28 cellular contexts compared by ENCODE assay signal in the genomic region with DNA sequence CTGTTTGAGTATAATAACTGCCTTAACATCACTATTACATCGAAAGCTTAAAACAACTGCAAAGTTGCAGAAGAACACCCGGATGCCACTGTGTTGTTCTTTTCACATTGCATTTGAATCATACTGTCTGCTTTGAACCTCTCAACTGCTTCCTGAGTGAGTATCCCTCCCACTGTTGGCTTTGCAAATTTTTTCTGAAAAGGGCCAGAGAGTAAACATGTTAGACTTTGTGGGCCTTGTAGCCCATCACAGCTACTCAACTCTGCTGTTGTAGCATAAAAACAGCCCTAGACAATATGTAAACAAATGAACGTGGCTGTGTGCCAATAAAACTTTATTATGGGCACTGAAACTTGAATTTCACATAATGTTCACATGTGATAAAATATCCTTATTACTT.
A peak's percentile ranks its signal among the peaks of the same experiment; 100 is the strongest.
DNase-seq lines count a peak whose midpoint lies in the region; ATAC-seq, FAIRE-seq and TF ChIP-seq lines count a peak whose summit lies in the region.
"Had no signal": no experiment of that assay in that cellular context is flagged by ENCODE, and none has a peak within 500 bp of the region (broad histone marks: within the 10 kb centered on the region; RNA-seq: fewer than 3 reads in every experiment).

No MANE protein-coding gene starts in this region.

- peaks cover 15 to 23% of the 10 kb centered on the region in 2 donors for H3K36me3 Mint-ChIP-seq in activated T-cell treated with anti-CD3 and anti-CD28 coated beads, Interleukin-2, amount 50 U/mL, for 72 hours (ENCODE audit: insufficient read depth in 2 of 2)

- H3K9me1 ChIP-seq in IMR-90 (ENCODE audit: insufficient read depth, low read length) (peaks cover 6% of the 10 kb centered on the region; the same call in 1 of the 2 replicates), K562 (ENCODE audit: control insufficient read depth, insufficient read depth, low read length) (no peaks in the 10 kb centered on the region)

- POLR2A ChIA-PET in IMR-90 (lab: Charles Lee; ENCODE audit: unreplicated experiment) = no interaction called here
- POLR2A ChIA-PET in K562 (lab: Yijun Ruan, JAX) = interaction anchor here (0.6 kb wide), 1 partner anchor 208 kb away, joined by 4 read pairs; no protein-coding TSS in a partner anchor

- no peak overlapping the region for H3K23ac ChIP-seq in IMR-90 (ENCODE audit: low read depth, low read length)

- H3K36me3 ChIP-seq in IMR-90 (ENCODE audit: control insufficient read depth, insufficient read depth, low read length) = peaks cover 18% of the 10 kb centered on the region
- peaks cover 16% of the 10 kb centered on the region; the same call in 2 of the 3 replicates for H3K36me3 ChIP-seq in K562 (ENCODE audit: control insufficient read depth, insufficient read depth, low read length)
- no peaks in the 10 kb centered on the region for H3K36me3 ChIP-seq in mucosa of descending colon (ENCODE audit: low read depth)
- H3K36me3 ChIP-seq: uterus had no signal

- no peak overlapping the region for H2BK5ac ChIP-seq in IMR-90 (ENCODE audit: low read depth, low read length, poor library complexity, severe bottlenecking)

- no peak overlapping the region for H2AFZ ChIP-seq in IMR-90 (replicated peaks; ENCODE audit: low read length, poor library complexity)
- H2AFZ ChIP-seq in K562 (ENCODE audit: low read depth, low read length) = no peak overlapping the region

- no peak overlapping the region for H2BK15ac ChIP-seq in IMR-90 (ENCODE audit: low read depth, low read length)

- no peaks in the 10 kb centered on the region for H3K79me2 ChIP-seq in K562 (ENCODE audit: control insufficient read depth, insufficient read depth, low read length)

- H4K5ac ChIP-seq in IMR-90 (ENCODE audit: low read depth, low read length) = no peak overlapping the region

- TF ChIP-seq RAD21 in IMR-90 (IDR thresholded peaks at IDR 0.05; ENCODE audit: low read length) (no peak), K562 (CRISPR knock-in tag; conservative IDR thresholded peaks at IDR 0.05 in 1 of 2, IDR thresholded peaks at IDR 0.05 in 1 of 2) (no peak)

- H4K20me1 ChIP-seq in IMR-90 (ENCODE audit: insufficient read depth, low read length) = no peaks in the 10 kb centered on the region
- no peaks in the 10 kb centered on the region for H4K20me1 ChIP-seq in K562 (replicated peaks; ENCODE audit: control insufficient read depth, insufficient read depth, low read length)
- H4K20me1 ChIP-seq: BLaER1 had no signal

- H2BK20ac ChIP-seq in IMR-90 (ENCODE audit: low read depth, low read length) = no peak overlapping the region

- H3K27ac Mint-ChIP-seq in activated T-cell treated with anti-CD3 and anti-CD28 coated beads, Interleukin-2, amount 50 U/mL, for 72 hours = peak overlapping the region; percentile 53
- H3K27ac Mint-ChIP-seq: stimulated activated memory B cell treated with anti-CD40 and anti-IgM and Interleukin-4, amounts not matched to agents 10 μg/mL and 1 μg/mL and 100 μg/mL, for 72 hours had no signal

- no peak for DNase-seq in activated T-cell treated with anti-CD3 and anti-CD28 coated beads, Interleukin-2, amount 50 U/mL, for 72 hours
- no peak for DNase-seq in activated T-cell treated with anti-CD3 and anti-CD28 coated beads, Interleukin-2, amount 50 U/mL, for 1 hour
- DNase-seq in IMR-90 (peak; percentile 27), K562 (ENCODE audit: extremely low read depth in 1 of 4, low spot score in 3 of 4) (no peak), mucosa of descending colon (peak in 1 of 3 donors; percentile 8), occipital lobe (lab: John Stamatoyannopoulos, UW) (no peak), H4 (ENCODE audit: low spot score) (no peak)
- DNase-seq: ACHN; activated gamma-delta T cell treated with Interleukin-2 at 50 U/mL for 16 hours; aorta; hippocampal formation; islet precursor cell; MV-4-11; NCI-H1694 treated with DMSO at 0.1 percent for 48 hours; NCI-H774; OCI-M1; psoas muscle; stimulated activated CD4-positive, alpha-beta T cell treated with anti-CD3 and anti-CD28 coated beads, Interleukin-2, amount 100 ng/mL, for 24 hours; testis; uterus had no signal

- no CpG with 5 or more reads among the region's 3 CpGs for WGBS in IMR-90 (ENCODE audit: extremely low coverage in 2 of 2, insufficient read length in 1 of 2), 2 experiments
- 69% methylated on average over 3 of the region's 3 CpGs for WGBS in K562 (ENCODE audit: insufficient coverage, low coverage, missing lambda C conversion rate)

- H3K4me1 ChIP-seq in IMR-90 (ENCODE audit: control insufficient read depth, insufficient read depth, low read length) = peaks cover 4% of the 10 kb centered on the region
- H3K4me1 ChIP-seq in K562 (replicated peaks in 1 of 2; ENCODE audit: control insufficient read depth in 2 of 2, insufficient read depth in 2 of 2, low read length in 2 of 2) = no peaks in the 10 kb centered on the region
- no peaks in the 10 kb centered on the region for H3K4me1 ChIP-seq in mucosa of descending colon (ENCODE audit: low read depth)
- H3K4me1 ChIP-seq: BLaER1, esophagus muscularis mucosa, psoas muscle, uterus had no signal

- intact Hi-C loops in IMR-90 (cut with micrococcal nuclease) (no loop called here), K562 (cut with micrococcal nuclease) (no loop called here), mucosa of descending colon (cut with DNase I, micrococcal nuclease) (no loop called here)

- no peak overlapping the region for H3K14ac ChIP-seq in IMR-90 (replicated peaks; ENCODE audit: low read depth, low read length)

- H3K9me3 ChIP-seq in IMR-90 (ENCODE audit: control insufficient read depth, insufficient read depth, low read length) (no peaks in the 10 kb centered on the region), K562 (replicated peaks; ENCODE audit: control insufficient read depth, insufficient read depth, low read depth, low read length) (no peaks in the 10 kb centered on the region), mucosa of descending colon (no peaks in the 10 kb centered on the region)
- H3K9me3 ChIP-seq: esophagus muscularis mucosa, psoas muscle, testis, uterus had no signal

- H3K4me1 Mint-ChIP-seq in activated T-cell treated with anti-CD3 and anti-CD28 coated beads, Interleukin-2, amount 50 U/mL, for 72 hours (ENCODE audit: low read depth) = peaks cover 19% of the 10 kb centered on the region

- H2AK5ac ChIP-seq in IMR-90 (ENCODE audit: low read depth, low read length) = no peak overlapping the region

- H4K91ac ChIP-seq in IMR-90 (ENCODE audit: insufficient read depth, low read depth, low read length) = no peak overlapping the region

- no TSS peak for BruUV-seq in IMR-90 (replicated peaks; lab: Mats Ljungman, UMichigan)
- BruUV-seq in K562 (replicated peaks; lab: Mats Ljungman, UMichigan) = no TSS peak

- no peak for TF ChIP-seq EP300 in K562 (IDR thresholded peaks at IDR 0.05; ENCODE audit: low read length)

- no peak overlapping the region for H2AK9ac ChIP-seq in IMR-90 (replicated peaks; ENCODE audit: low read depth, low read length, poor library complexity)

- no peak overlapping the region for H3K4ac ChIP-seq in IMR-90 (ENCODE audit: low read depth, low read length)

- H2BK120ac ChIP-seq in IMR-90 (ENCODE audit: low read depth, low read length) = no peak overlapping the region

- H4K8ac ChIP-seq in IMR-90 (ENCODE audit: low read depth in 2 of 2, low read length in 2 of 2) = no peak overlapping the region

- H3K56ac ChIP-seq in IMR-90 (ENCODE audit: extremely low read depth, insufficient read depth, low read length) = no peak overlapping the region

- dilution Hi-C loops in IMR-90 (cut with HindIII; ENCODE audit: low sequenced_read_pairs, unreplicated experiment) = no loop called here

- peaks cover 4 to 7% of the 10 kb centered on the region in 2 donors for H3K9me3 Mint-ChIP-seq in activated T-cell treated with anti-CD3 and anti-CD28 coated beads, Interleukin-2, amount 50 U/mL, for 72 hours
- H3K9me3 Mint-ChIP-seq: central memory CD8-positive, alpha-beta T cell had no signal

- H3K27ac ChIP-seq in IMR-90 (ENCODE audit: insufficient read depth, low read length) = no peak overlapping the region
- no peak overlapping the region for H3K27ac ChIP-seq in K562 (ENCODE audit: extremely low read depth, low read depth, low read length)
- H3K27ac ChIP-seq: BLaER1, esophagus muscularis mucosa, psoas muscle, testis, uterus had no signal

- H3K27me3 ChIP-seq in IMR-90 (ENCODE audit: control insufficient read depth, insufficient read depth, low read length) (no peaks in the 10 kb centered on the region), K562 (ENCODE audit: control insufficient read depth in 2 of 2, insufficient read depth in 2 of 2, low read length in 2 of 2) (no peaks in the 10 kb centered on the region)
- H3K27me3 ChIP-seq: BLaER1, esophagus muscularis mucosa, testis, uterus had no signal

- no peak overlapping the region for H3K18ac ChIP-seq in IMR-90 (ENCODE audit: low read depth, low read length)

- H3K27me3 Mint-ChIP-seq in activated T-cell treated with anti-CD3 and anti-CD28 coated beads, Interleukin-2, amount 50 U/mL, for 72 hours (ENCODE audit: low read depth) = no peaks in the 10 kb centered on the region
- H3K27me3 Mint-ChIP-seq: central memory CD8-positive, alpha-beta T cell; stimulated activated memory B cell treated with anti-CD40 and anti-IgM and Interleukin-4, amounts not matched to agents 10 μg/mL and 1 μg/mL and 100 μg/mL, for 72 hours had no signal

- in situ Hi-C loops in IMR-90 (cut with MboI; ENCODE audit: low sequenced_read_pairs) = no loop called here
- in situ Hi-C loops in K562 (cut with MboI) = no loop called here

- peak in 1 of 2 donors; percentile 34 for ATAC-seq in activated T-cell treated with anti-CD3 and anti-CD28 coated beads, Interleukin-2, amount 50 U/mL, for 72 hours (replicated peaks in 1 of 2)
- peak; percentile 65 for ATAC-seq in IMR-90 (ENCODE audit: low read depth)
- no peak for ATAC-seq in K562
- ATAC-seq in mucosa of descending colon = peak; percentile 25
- ATAC-seq in GM19395 (IDR thresholded peaks at IDR 0.05; ENCODE audit: unreplicated experiment) = no peak
- ATAC-seq: psoas muscle; Right ventricle myocardium inferior; stimulated activated memory B cell treated with anti-CD40 and anti-IgM and Interleukin-4, amounts not matched to agents 10 μg/mL and 1 μg/mL and 100 μg/mL, for 72 hours had no signal

- no peak for TF ChIP-seq CTCF in IMR-90 (conservative IDR thresholded peaks at IDR 0.05; ENCODE audit: low read depth, low read length)
- TF ChIP-seq CTCF in K562 (IDR thresholded peaks at IDR 0.05 in 2 of 3, conservative IDR thresholded peaks at IDR 0.05 in 1 of 3; ENCODE audit: insufficient read depth in 2 of 3, low read depth in 1 of 3, low read length in 3 of 3) = no peak
- TF ChIP-seq CTCF in mucosa of descending colon (IDR thresholded peaks at IDR 0.05) = no peak

- H3K4me3 ChIP-seq in IMR-90 (ENCODE audit: insufficient read depth, low read depth, low read length) = no peak overlapping the region
- H3K4me3 ChIP-seq in K562 = no peak overlapping the region
- H3K4me3 ChIP-seq in mucosa of descending colon = no peak overlapping the region
- H3K4me3 ChIP-seq: BLaER1, esophagus muscularis mucosa, psoas muscle, testis, uterus had no signal

- FAIRE-seq in K562 (lab: Jason Lieb, UNC) = no peak
- FAIRE-seq: frontal cortex, GM18507 had no signal

- no peak overlapping the region for H3K9ac ChIP-seq in IMR-90 (ENCODE audit: low read depth, low read length)
- no peak overlapping the region for H3K9ac ChIP-seq in K562 (ENCODE audit: insufficient read depth in 1 of 2, low read depth in 2 of 2, low read length in 2 of 2)
- H3K9ac ChIP-seq: BLaER1 had no signal

- CTCF ChIA-PET in IMR-90 (lab: Yijun Ruan, JAX) (interaction anchor here (0.6 to 1.4 kb wide), 3 partner anchors 8 to 575 kb away, joined by 3 to 4 read pairs (median 4); no protein-coding TSS in a partner anchor), K562 (lab: Yijun Ruan, JAX; ENCODE audit: low intra/inter-chr PET ratio) (interaction anchor here (0.7 kb wide), 1 partner anchor 151 kb away, joined by 4 read pairs; no protein-coding TSS in a partner anchor)

- no peak for TF ChIP-seq POLR2A in IMR-90 (IDR thresholded peaks at IDR 0.05; ENCODE audit: low read depth, low read length)
- TF ChIP-seq POLR2A in K562 (conservative IDR thresholded peaks at IDR 0.05) = no peak

- peak overlapping the region in 1 of 2 donors; percentile 67 for H3K4me3 Mint-ChIP-seq in activated T-cell treated with anti-CD3 and anti-CD28 coated beads, Interleukin-2, amount 50 U/mL, for 72 hours
- H3K4me3 Mint-ChIP-seq: central memory CD8-positive, alpha-beta T cell; stimulated activated memory B cell treated with anti-CD40 and anti-IgM and Interleukin-4, amounts not matched to agents 10 μg/mL and 1 μg/mL and 100 μg/mL, for 72 hours had no signal

- H3K4me2 ChIP-seq in IMR-90 (ENCODE audit: low read depth, low read length) (no peak overlapping the region), K562 (ENCODE audit: insufficient read depth, low read length) (no peak overlapping the region)
- H3K4me2 ChIP-seq: BLaER1 had no signal

- peaks cover 21 to 29% of the 10 kb centered on the region in 2 experiments for H3K79me1 ChIP-seq in IMR-90 (ENCODE audit: low read depth in 1 of 2, low read length in 2 of 2)

Comparison
In these comparisons a context has a peak if more than half of its experiments do, and no peak if none do; other contexts are left out.
1. ATAC-seq: peak in IMR-90 (single experiment) and mucosa of descending colon (single experiment); none in K562 (single experiment) and GM19395 (single experiment).